ENCODE assay signal across 8 cellular contexts in the genomic region with DNA sequence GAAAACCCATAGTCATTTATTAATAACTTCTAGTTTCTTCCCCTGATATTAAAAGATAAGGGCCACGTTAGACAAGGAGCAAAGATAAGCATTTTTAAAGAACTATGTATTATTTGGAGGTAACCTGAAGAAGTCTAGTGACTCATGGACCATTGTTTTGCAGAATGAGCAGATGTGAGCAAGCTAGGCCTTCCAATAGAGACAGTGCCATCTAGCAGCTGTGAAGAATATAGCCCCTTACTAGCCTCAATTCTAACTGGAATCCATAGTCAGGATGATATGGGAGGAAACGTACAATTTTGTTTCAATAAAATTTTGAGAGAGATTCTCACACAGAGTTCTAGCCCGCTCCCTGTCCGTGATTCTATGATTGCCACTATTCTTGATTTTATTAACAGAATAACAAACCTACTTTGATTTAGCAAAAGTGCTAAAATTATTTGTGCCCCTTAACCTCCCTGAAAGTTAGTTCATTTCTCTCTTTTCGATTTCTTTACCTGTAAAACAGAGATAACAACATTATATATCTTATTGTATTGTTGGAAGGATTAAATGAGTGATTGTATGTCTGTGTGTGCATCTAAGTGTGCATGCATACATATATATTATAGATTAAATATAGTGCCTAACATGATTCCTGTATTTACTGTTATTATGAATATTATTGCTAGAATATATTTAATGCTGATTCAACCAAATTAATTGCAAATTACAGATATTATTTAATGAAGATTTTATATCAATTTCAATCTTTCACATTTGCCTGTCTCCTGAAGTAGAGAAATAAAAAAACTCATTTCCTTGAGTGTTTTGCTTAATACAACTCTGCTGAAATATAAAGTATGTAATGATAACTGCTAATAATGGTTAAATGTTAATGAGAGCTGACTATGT. TPM values are rescaled to one million over a fixed set of nuclear protein-coding genes. Genes with fewer than 3 reads are reported as not detected.
DNase-seq lines count a peak whose midpoint lies in the region; ATAC-seq and TF ChIP-seq lines count a peak whose summit lies in the region.

No MANE protein-coding gene starts in this region.

- H2AFZ ChIP-seq in KMS-11 (ENCODE audit: low read depth): no peak overlapping the region
- H2AFZ ChIP-seq in neuronal stem cell (ENCODE audit: low read length): no peak overlapping the region

- H3K4me3 ChIP-seq in KMS-11 (IDR thresholded peaks at IDR 0.05; ENCODE audit: insufficient read depth, low read depth, low read length) (no peak overlapping the region), fibroblast of villous mesenchyme (ENCODE audit: low read depth, low read length) (no peak overlapping the region), MG63 (no peak overlapping the region), neuronal stem cell (ENCODE audit: low read length in 2 of 2) (no peak overlapping the region)

- H3K27ac ChIP-seq in KMS-11: no peak overlapping the region
- H3K27ac ChIP-seq in neuronal stem cell (replicated peaks; ENCODE audit: low read length): no peak overlapping the region

- H3K9ac ChIP-seq in KMS-11 (no peak overlapping the region), neuronal stem cell (ENCODE audit: low read depth, low read length, poor library complexity) (no peak overlapping the region)

- H3K27me3 ChIP-seq in KMS-11 (ENCODE audit: insufficient read depth, low read depth) (no peaks in the 10 kb centered on the region), MG63 (no peaks in the 10 kb centered on the region), neuronal stem cell (ENCODE audit: control insufficient read depth in 3 of 3, insufficient read depth in 3 of 3, low read depth in 1 of 3, low read length in 3 of 3) (no peaks in the 10 kb centered on the region)

- H3K4me2 ChIP-seq in KMS-11 (no peak overlapping the region), neuronal stem cell (ENCODE audit: insufficient read depth, low read length, poor library complexity, severe bottlenecking) (no peak overlapping the region)

- peak; percentile 80 for ATAC-seq in GM21528 (IDR thresholded peaks at IDR 0.05; ENCODE audit: low FRiP score, unreplicated experiment)

- H2AK5ac ChIP-seq in neuronal stem cell (ENCODE audit: low read depth, low read length): no peak overlapping the region

- H2BK12ac ChIP-seq in neuronal stem cell (ENCODE audit: low read length): no peak overlapping the region

- H3K79me2 ChIP-seq in KMS-11 (ENCODE audit: insufficient read depth, low read depth): no peaks in the 10 kb centered on the region

- H3K79me1 ChIP-seq in neuronal stem cell (ENCODE audit: low read depth, low read length): no peaks in the 10 kb centered on the region

- H4K20me1 ChIP-seq in KMS-11 (ENCODE audit: insufficient read depth): no peaks in the 10 kb centered on the region

- H3K36me3 ChIP-seq in KMS-11 (ENCODE audit: insufficient read depth): no peaks in the 10 kb centered on the region
- no peaks in the 10 kb centered on the region for H3K36me3 ChIP-seq in MG63
- no peaks in the 10 kb centered on the region for H3K36me3 ChIP-seq in neuronal stem cell (replicated peaks in 1 of 2; ENCODE audit: control insufficient read depth in 2 of 2, insufficient read depth in 2 of 2, low read length in 2 of 2)

- no peak overlapping the region for H2BK120ac ChIP-seq in neuronal stem cell (ENCODE audit: low read depth, low read length)

- no peak overlapping the region for H4K91ac ChIP-seq in neuronal stem cell (ENCODE audit: low read depth, low read length, poor library complexity)

- H3K9me3 ChIP-seq in MG63: no peaks in the 10 kb centered on the region
- H3K9me3 ChIP-seq in neuronal stem cell (replicated peaks in 1 of 2; ENCODE audit: control insufficient read depth in 2 of 2, insufficient read depth in 1 of 2, low read depth in 1 of 2, low read length in 2 of 2): peaks cover 0 to 2% of the 10 kb centered on the region in 2 donors

- DNase-seq in GM03348 (ENCODE audit: low spot score) (peak; percentile 83), SK-MEL-5 (ENCODE audit: low read depth, low spot score) (peak; percentile 81), fibroblast of villous mesenchyme (ENCODE audit: low read depth) (peak; percentile 60), renal cortical epithelial cell (ENCODE audit: low read depth) (peak; percentile 74), MG63 (no peak), neuronal stem cell (ENCODE audit: low spot score) (no peak)

- no peak overlapping the region for H3K23ac ChIP-seq in neuronal stem cell (ENCODE audit: low read depth, low read length, poor library complexity)

- no peak overlapping the region for H4K8ac ChIP-seq in neuronal stem cell (ENCODE audit: low read depth, low read length)

- in situ Hi-C loops in SK-MEL-5 (cut with HindIII; ENCODE audit: low pct_unique_long_range_greater_than_20kb, low sequenced_read_pairs): no loop called here

- H3K14ac ChIP-seq in neuronal stem cell (ENCODE audit: low read length): no peak overlapping the region

- WGBS in neuronal stem cell (ENCODE audit: extremely low coverage in 2 of 2, insufficient read length in 2 of 2, insufficient replicate concordance in 1 of 2), 2 donors: no CpG with 5 or more reads among the region's 5 CpGs

- no peak overlapping the region for H2BK15ac ChIP-seq in neuronal stem cell (ENCODE audit: low read length)

- H2BK5ac ChIP-seq in neuronal stem cell (ENCODE audit: low read length): no peak overlapping the region

- H3K4me1 ChIP-seq in KMS-11 (ENCODE audit: low read depth, poor library complexity, severe bottlenecking) (no peaks in the 10 kb centered on the region), neuronal stem cell (ENCODE audit: control insufficient read depth in 2 of 2, insufficient read depth in 1 of 2, low read depth in 1 of 2, low read length in 2 of 2) (no peaks in the 10 kb centered on the region)

- H3K4ac ChIP-seq in neuronal stem cell (ENCODE audit: low read length): no peak overlapping the region

- no peak overlapping the region for H3K18ac ChIP-seq in neuronal stem cell (ENCODE audit: low read length)

- TF ChIP-seq CTCF in KMS-11 (conservative IDR thresholded peaks at IDR 0.05; ENCODE audit: low read depth, low read length): peak; percentile 56
- TF ChIP-seq CTCF in fibroblast of villous mesenchyme (IDR thresholded peaks at IDR 0.05; ENCODE audit: insufficient read depth, low read depth, low read length): peak; percentile 72

RNA-seq across cellular contexts. Expression of a gene that starts 22.7 kb away (rescaled TPM):
- total RNA-seq in SK-MEL-5 (2014; rRNA removed; shearing (Covaris generic)): not detected in 2 replicates
- 0.10 and 0.20 TPM in 2 replicates for polyA plus RNA-seq in SK-MEL-5 (2015; cell fraction: cytosol; rRNA removed)
- polyA plus RNA-seq in SK-MEL-5 (2015; cell fraction: nucleus; rRNA removed): 0.50 TPM in 1 of 2 replicates, not detected in the other
- total RNA-seq in fibroblast of villous mesenchyme (not detected in 2 replicates), renal cortical epithelial cell (not detected in 2 replicates)
- not detected in 2 replicates for total RNA-seq in MG63 (2014; rRNA removed; shearing (Covaris generic); ENCODE audit: low replicate concordance)
- not detected for polyA plus RNA-seq in neuronal stem cell (2013, experiment 1 of 2)
- not detected for polyA plus RNA-seq in neuronal stem cell (2013, experiment 2 of 2)

RNA-seq across cellular contexts. Expression of a gene that starts 48.1 kb away (rescaled TPM):
- total RNA-seq in SK-MEL-5 (2014; rRNA removed; shearing (Covaris generic)): 44.1 and 48.8 TPM in 2 replicates
- polyA plus RNA-seq in SK-MEL-5 (2015; cell fraction: cytosol; rRNA removed): 23.6 and 30.7 TPM in 2 replicates
- 41.2 and 56.2 TPM in 2 replicates for polyA plus RNA-seq in SK-MEL-5 (2015; cell fraction: nucleus; rRNA removed)
- total RNA-seq in fibroblast of villous mesenchyme (16.0 and 16.1 TPM in 2 replicates), renal cortical epithelial cell (21.4 and 22.7 TPM in 2 replicates)
- total RNA-seq in MG63 (2014; rRNA removed; shearing (Covaris generic); ENCODE audit: low replicate concordance): 8.3 and 18.1 TPM in 2 replicates
- 17.2 TPM for polyA plus RNA-seq in neuronal stem cell (2013, experiment 1 of 2)
- polyA plus RNA-seq in neuronal stem cell (2013, experiment 2 of 2): 15.1 TPM

RNA-seq across cellular contexts. Expression of a gene that starts 53.4 kb away (rescaled TPM):
- total RNA-seq in SK-MEL-5 (2014; rRNA removed; shearing (Covaris generic)): 2.1 and 6.6 TPM in 2 replicates
- 2.4 and 2.7 TPM in 2 replicates for polyA plus RNA-seq in SK-MEL-5 (2015; cell fraction: cytosol; rRNA removed)
- 8.4 and 12.9 TPM in 2 replicates for polyA plus RNA-seq in SK-MEL-5 (2015; cell fraction: nucleus; rRNA removed)
- total RNA-seq in fibroblast of villous mesenchyme: 1.6 and 2.6 TPM in 2 replicates
- total RNA-seq in renal cortical epithelial cell: 0.87 and 10.3 TPM in 2 replicates
- total RNA-seq in MG63 (2014; rRNA removed; shearing (Covaris generic); ENCODE audit: low replicate concordance): 0.44 and 1.8 TPM in 2 replicates
- polyA plus RNA-seq in neuronal stem cell (2013, experiment 1 of 2): 2.5 TPM
- polyA plus RNA-seq in neuronal stem cell (2013, experiment 2 of 2): 3.4 TPM

Comparison
In these comparisons a context has a peak if more than half of its experiments do, and no peak if none do; other contexts are left out.
1. DNase-seq: peak in GM03348 (single experiment), SK-MEL-5 (single experiment), fibroblast of villous mesenchyme (single experiment) and renal cortical epithelial cell (single experiment); none in MG63 (single experiment) and neuronal stem cell (single experiment).